Comparison of ENCODE assay signal across 1 cellular context in the genomic region with DNA sequence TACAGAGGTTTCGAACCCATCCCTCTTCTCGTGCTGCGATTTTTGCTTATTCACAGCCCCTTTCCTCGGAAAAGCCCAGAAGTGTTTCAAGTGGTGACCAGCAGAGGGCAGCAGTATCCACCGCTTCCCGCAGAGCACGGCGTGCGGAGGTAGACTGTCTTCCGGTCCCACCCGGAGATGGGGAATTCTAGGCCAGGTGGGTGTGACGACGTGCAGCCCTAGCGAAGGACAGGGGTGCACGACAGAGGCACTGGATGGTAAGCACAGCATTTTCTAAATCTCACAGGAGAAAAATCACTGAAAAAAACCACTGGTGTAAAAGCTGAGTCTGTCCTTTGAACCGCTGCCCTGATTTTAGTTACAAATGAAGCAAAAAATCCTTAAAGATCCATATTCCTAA.
TF ChIP-seq lines count a peak whose summit lies in the region.

No MANE protein-coding gene starts in this region.

TF ChIP-seq in HepG2, 621 proteins besides CTCF, POLR2A, EP300 and RAD21 (continued from another document and continues in another):
- TF ChIP-seq, protein P1, sequence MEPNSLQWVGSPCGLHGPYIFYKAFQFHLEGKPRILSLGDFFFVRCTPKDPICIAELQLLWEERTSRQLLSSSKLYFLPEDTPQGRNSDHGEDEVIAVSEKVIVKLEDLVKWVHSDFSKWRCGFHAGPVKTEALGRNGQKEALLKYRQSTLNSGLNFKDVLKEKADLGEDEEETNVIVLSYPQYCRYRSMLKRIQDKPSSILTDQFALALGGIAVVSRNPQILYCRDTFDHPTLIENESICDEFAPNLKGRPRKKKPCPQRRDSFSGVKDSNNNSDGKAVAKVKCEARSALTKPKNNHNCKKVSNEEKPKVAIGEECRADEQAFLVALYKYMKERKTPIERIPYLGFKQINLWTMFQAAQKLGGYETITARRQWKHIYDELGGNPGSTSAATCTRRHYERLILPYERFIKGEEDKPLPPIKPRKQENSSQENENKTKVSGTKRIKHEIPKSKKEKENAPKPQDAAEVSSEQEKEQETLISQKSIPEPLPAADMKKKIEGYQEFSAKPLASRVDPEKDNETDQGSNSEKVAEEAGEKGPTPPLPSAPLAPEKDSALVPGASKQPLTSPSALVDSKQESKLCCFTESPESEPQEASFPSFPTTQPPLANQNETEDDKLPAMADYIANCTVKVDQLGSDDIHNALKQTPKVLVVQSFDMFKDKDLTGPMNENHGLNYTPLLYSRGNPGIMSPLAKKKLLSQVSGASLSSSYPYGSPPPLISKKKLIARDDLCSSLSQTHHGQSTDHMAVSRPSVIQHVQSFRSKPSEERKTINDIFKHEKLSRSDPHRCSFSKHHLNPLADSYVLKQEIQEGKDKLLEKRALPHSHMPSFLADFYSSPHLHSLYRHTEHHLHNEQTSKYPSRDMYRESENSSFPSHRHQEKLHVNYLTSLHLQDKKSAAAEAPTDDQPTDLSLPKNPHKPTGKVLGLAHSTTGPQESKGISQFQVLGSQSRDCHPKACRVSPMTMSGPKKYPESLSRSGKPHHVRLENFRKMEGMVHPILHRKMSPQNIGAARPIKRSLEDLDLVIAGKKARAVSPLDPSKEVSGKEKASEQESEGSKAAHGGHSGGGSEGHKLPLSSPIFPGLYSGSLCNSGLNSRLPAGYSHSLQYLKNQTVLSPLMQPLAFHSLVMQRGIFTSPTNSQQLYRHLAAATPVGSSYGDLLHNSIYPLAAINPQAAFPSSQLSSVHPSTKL (CRISPR knock-in tag; IDR thresholded peaks at IDR 0.05), result peak; percentile 36; the same call in 1 of the 2 replicates
- TF ChIP-seq SRSF4 (IDR thresholded peaks at IDR 0.05; ENCODE audit: low read depth, low read length, poor library complexity, severe bottlenecking) (no peak), ZNF136 (CRISPR knock-in tag; IDR thresholded peaks at IDR 0.05; ENCODE audit: low read depth) (no peak), ZNF382 (CRISPR knock-in tag; IDR thresholded peaks at IDR 0.05; ENCODE audit: borderline replicate concordance) (no peak), ARHGAP35 (CRISPR knock-in tag; IDR thresholded peaks at IDR 0.05; ENCODE audit: borderline replicate concordance) (no peak), GZF1 (CRISPR knock-in tag; IDR thresholded peaks at IDR 0.05) (no peak), NCOR1 (IDR thresholded peaks at IDR 0.05; ENCODE audit: borderline replicate concordance, low read length) (no peak), MBD4 (IDR thresholded peaks at IDR 0.05; ENCODE audit: borderline replicate concordance, low read length) (no peak), ZNF709 (CRISPR knock-in tag; IDR thresholded peaks at IDR 0.05) (no peak), ZNF207 (IDR thresholded peaks at IDR 0.05; ENCODE audit: borderline replicate concordance) (no peak), ISL2 (CRISPR knock-in tag; IDR thresholded peaks at IDR 0.05) (no peak), FIP1L1 (IDR thresholded peaks at IDR 0.05; ENCODE audit: borderline replicate concordance, insufficient read depth, low read depth, low read length) (no peak), HNRNPH1 (optimal IDR thresholded peaks at IDR 0.05; ENCODE audit: low read depth, low read length) (no peak), ZNF251 (CRISPR knock-in tag; IDR thresholded peaks at IDR 0.05) (no peak), ZNF883 (CRISPR knock-in tag; IDR thresholded peaks at IDR 0.05; ENCODE audit: not compliant biosample characterization) (no peak), ZNF3 (CRISPR knock-in tag; IDR thresholded peaks at IDR 0.05) (no peak), ARNT (IDR thresholded peaks at IDR 0.05) (no peak), STAG1 (CRISPR knock-in tag; IDR thresholded peaks at IDR 0.05) (peak; percentile 98), ZBTB21 (CRISPR knock-in tag; IDR thresholded peaks at IDR 0.05) (no peak), ZBTB7B (CRISPR knock-in tag; IDR thresholded peaks at IDR 0.05) (peak; percentile 46; the same call in 1 of the 2 replicates), SALL2 (CRISPR knock-in tag; IDR thresholded peaks at IDR 0.05) (no peak), XBP1 (CRISPR knock-in tag; IDR thresholded peaks at IDR 0.05) (no peak), SAP130 (CRISPR knock-in tag; IDR thresholded peaks at IDR 0.05; ENCODE audit: low read depth) (0 out of 2 replicates have a peak, but pooled peaks have one; percentile 29), ZNF850 (CRISPR knock-in tag; conservative IDR thresholded peaks at IDR 0.05) (no peak), ZNF598 (CRISPR knock-in tag; IDR thresholded peaks at IDR 0.05; ENCODE audit: borderline replicate concordance) (no peak), ZNF570 (CRISPR knock-in tag; IDR thresholded peaks at IDR 0.05; ENCODE audit: borderline replicate concordance) (no peak), ZNF772 (CRISPR knock-in tag; IDR thresholded peaks at IDR 0.05) (no peak), ZNF230 (CRISPR knock-in tag; IDR thresholded peaks at IDR 0.05) (no peak), SAFB2 (CRISPR knock-in tag; IDR thresholded peaks at IDR 0.05; ENCODE audit: borderline replicate concordance, low read depth) (no peak), ZFP1 (CRISPR knock-in tag; IDR thresholded peaks at IDR 0.05) (no peak), PHF21A (CRISPR knock-in tag; IDR thresholded peaks at IDR 0.05) (peak; percentile 43; the same call in 1 of the 2 replicates)
- TF ChIP-seq, protein P2, sequence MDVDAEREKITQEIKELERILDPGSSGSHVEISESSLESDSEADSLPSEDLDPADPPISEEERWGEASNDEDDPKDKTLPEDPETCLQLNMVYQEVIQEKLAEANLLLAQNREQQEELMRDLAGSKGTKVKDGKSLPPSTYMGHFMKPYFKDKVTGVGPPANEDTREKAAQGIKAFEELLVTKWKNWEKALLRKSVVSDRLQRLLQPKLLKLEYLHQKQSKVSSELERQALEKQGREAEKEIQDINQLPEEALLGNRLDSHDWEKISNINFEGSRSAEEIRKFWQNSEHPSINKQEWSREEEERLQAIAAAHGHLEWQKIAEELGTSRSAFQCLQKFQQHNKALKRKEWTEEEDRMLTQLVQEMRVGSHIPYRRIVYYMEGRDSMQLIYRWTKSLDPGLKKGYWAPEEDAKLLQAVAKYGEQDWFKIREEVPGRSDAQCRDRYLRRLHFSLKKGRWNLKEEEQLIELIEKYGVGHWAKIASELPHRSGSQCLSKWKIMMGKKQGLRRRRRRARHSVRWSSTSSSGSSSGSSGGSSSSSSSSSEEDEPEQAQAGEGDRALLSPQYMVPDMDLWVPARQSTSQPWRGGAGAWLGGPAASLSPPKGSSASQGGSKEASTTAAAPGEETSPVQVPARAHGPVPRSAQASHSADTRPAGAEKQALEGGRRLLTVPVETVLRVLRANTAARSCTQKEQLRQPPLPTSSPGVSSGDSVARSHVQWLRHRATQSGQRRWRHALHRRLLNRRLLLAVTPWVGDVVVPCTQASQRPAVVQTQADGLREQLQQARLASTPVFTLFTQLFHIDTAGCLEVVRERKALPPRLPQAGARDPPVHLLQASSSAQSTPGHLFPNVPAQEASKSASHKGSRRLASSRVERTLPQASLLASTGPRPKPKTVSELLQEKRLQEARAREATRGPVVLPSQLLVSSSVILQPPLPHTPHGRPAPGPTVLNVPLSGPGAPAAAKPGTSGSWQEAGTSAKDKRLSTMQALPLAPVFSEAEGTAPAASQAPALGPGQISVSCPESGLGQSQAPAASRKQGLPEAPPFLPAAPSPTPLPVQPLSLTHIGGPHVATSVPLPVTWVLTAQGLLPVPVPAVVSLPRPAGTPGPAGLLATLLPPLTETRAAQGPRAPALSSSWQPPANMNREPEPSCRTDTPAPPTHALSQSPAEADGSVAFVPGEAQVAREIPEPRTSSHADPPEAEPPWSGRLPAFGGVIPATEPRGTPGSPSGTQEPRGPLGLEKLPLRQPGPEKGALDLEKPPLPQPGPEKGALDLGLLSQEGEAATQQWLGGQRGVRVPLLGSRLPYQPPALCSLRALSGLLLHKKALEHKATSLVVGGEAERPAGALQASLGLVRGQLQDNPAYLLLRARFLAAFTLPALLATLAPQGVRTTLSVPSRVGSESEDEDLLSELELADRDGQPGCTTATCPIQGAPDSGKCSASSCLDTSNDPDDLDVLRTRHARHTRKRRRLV (CRISPR knock-in tag; IDR thresholded peaks at IDR 0.05), result no peak
- TF ChIP-seq, protein P3, sequence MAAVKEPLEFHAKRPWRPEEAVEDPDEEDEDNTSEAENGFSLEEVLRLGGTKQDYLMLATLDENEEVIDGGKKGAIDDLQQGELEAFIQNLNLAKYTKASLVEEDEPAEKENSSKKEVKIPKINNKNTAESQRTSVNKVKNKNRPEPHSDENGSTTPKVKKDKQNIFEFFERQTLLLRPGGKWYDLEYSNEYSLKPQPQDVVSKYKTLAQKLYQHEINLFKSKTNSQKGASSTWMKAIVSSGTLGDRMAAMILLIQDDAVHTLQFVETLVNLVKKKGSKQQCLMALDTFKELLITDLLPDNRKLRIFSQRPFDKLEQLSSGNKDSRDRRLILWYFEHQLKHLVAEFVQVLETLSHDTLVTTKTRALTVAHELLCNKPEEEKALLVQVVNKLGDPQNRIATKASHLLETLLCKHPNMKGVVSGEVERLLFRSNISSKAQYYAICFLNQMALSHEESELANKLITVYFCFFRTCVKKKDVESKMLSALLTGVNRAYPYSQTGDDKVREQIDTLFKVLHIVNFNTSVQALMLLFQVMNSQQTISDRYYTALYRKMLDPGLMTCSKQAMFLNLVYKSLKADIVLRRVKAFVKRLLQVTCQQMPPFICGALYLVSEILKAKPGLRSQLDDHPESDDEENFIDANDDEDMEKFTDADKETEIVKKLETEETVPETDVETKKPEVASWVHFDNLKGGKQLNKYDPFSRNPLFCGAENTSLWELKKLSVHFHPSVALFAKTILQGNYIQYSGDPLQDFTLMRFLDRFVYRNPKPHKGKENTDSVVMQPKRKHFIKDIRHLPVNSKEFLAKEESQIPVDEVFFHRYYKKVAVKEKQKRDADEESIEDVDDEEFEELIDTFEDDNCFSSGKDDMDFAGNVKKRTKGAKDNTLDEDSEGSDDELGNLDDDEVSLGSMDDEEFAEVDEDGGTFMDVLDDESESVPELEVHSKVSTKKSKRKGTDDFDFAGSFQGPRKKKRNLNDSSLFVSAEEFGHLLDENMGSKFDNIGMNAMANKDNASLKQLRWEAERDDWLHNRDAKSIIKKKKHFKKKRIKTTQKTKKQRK (IDR thresholded peaks at IDR 0.05; ENCODE audit: low read length), result no peak
- TF ChIP-seq, protein P4, sequence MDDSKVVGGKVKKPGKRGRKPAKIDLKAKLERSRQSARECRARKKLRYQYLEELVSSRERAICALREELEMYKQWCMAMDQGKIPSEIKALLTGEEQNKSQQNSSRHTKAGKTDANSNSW (CRISPR knock-in tag; IDR thresholded peaks at IDR 0.05; ENCODE audit: borderline replicate concordance), result no peak
- TF ChIP-seq, protein P5, sequence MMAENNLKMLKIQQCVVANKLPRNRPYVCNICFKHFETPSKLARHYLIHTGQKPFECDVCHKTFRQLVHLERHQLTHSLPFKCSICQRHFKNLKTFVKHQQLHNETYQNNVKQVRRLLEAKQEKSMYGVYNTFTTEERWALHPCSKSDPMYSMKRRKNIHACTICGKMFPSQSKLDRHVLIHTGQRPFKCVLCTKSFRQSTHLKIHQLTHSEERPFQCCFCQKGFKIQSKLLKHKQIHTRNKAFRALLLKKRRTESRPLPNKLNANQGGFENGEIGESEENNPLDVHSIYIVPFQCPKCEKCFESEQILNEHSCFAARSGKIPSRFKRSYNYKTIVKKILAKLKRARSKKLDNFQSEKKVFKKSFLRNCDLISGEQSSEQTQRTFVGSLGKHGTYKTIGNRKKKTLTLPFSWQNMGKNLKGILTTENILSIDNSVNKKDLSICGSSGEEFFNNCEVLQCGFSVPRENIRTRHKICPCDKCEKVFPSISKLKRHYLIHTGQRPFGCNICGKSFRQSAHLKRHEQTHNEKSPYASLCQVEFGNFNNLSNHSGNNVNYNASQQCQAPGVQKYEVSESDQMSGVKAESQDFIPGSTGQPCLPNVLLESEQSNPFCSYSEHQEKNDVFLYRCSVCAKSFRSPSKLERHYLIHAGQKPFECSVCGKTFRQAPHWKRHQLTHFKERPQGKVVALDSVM (CRISPR knock-in tag; IDR thresholded peaks at IDR 0.05), result no peak
- TF ChIP-seq, protein P6, sequence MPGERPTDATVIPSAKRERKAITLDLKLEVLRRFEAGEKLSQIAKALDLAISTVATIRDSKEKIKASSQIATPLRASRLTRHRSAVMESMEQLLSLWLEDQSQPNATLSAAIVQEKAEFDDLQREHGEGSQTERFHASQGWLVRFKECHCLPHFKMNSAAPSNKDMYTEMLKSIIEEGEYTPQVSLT (CRISPR knock-in tag; IDR thresholded peaks at IDR 0.05; ENCODE audit: borderline replicate concordance, low read depth), result no peak
- TF ChIP-seq, protein P7, sequence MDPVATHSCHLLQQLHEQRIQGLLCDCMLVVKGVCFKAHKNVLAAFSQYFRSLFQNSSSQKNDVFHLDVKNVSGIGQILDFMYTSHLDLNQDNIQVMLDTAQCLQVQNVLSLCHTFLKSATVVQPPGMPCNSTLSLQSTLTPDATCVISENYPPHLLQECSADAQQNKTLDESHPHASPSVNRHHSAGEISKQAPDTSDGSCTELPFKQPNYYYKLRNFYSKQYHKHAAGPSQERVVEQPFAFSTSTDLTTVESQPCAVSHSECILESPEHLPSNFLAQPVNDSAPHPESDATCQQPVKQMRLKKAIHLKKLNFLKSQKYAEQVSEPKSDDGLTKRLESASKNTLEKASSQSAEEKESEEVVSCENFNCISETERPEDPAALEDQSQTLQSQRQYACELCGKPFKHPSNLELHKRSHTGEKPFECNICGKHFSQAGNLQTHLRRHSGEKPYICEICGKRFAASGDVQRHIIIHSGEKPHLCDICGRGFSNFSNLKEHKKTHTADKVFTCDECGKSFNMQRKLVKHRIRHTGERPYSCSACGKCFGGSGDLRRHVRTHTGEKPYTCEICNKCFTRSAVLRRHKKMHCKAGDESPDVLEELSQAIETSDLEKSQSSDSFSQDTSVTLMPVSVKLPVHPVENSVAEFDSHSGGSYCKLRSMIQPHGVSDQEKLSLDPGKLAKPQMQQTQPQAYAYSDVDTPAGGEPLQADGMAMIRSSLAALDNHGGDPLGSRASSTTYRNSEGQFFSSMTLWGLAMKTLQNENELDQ (CRISPR knock-in tag; IDR thresholded peaks at IDR 0.05; ENCODE audit: borderline replicate concordance), result no peak
- TF ChIP-seq, protein P8, sequence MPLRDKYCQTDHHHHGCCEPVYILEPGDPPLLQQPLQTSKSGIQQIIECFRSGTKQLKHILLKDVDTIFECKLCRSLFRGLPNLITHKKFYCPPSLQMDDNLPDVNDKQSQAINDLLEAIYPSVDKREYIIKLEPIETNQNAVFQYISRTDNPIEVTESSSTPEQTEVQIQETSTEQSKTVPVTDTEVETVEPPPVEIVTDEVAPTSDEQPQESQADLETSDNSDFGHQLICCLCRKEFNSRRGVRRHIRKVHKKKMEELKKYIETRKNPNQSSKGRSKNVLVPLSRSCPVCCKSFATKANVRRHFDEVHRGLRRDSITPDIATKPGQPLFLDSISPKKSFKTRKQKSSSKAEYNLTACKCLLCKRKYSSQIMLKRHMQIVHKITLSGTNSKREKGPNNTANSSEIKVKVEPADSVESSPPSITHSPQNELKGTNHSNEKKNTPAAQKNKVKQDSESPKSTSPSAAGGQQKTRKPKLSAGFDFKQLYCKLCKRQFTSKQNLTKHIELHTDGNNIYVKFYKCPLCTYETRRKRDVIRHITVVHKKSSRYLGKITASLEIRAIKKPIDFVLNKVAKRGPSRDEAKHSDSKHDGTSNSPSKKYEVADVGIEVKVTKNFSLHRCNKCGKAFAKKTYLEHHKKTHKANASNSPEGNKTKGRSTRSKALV (CRISPR knock-in tag; IDR thresholded peaks at IDR 0.05), result no peak
- TF ChIP-seq, protein P9, sequence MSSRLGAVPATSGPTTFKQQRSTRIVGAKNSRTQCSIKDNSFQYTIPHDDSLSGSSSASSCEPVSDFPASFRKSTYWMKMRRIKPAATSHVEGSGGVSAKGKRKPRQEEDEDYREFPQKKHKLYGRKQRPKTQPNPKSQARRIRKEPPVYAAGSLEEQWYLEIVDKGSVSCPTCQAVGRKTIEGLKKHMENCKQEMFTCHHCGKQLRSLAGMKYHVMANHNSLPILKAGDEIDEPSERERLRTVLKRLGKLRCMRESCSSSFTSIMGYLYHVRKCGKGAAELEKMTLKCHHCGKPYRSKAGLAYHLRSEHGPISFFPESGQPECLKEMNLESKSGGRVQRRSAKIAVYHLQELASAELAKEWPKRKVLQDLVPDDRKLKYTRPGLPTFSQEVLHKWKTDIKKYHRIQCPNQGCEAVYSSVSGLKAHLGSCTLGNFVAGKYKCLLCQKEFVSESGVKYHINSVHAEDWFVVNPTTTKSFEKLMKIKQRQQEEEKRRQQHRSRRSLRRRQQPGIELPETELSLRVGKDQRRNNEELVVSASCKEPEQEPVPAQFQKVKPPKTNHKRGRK (CRISPR knock-in tag; IDR thresholded peaks at IDR 0.05), result no peak
